In genomic region chr7:116970148-116970910, GRCh38 we compare ENCODE assay signal across 10 cellular contexts. TPM values are rescaled to one million over a fixed set of nuclear protein-coding genes. Genes with fewer than 3 reads are reported as not detected.
A peak's percentile ranks its signal among the peaks of the same experiment; 100 is the strongest.
DNase-seq lines count a peak whose midpoint lies in the region; ATAC-seq and TF ChIP-seq lines count a peak whose summit lies in the region.
"Had no signal": no experiment of that assay in that cellular context is flagged by ENCODE, and none has a peak within 500 bp of the region (broad histone marks: within the 10 kb centered on the region; RNA-seq: fewer than 3 reads in every experiment).

No MANE protein-coding gene starts in this region.

- intact Hi-C loops in left colon (cut with DNase I, micrococcal nuclease): no loop called here

- peak; percentile 34 for DNase-seq in RPMI8226
- no peak for DNase-seq in left colon
- no peak for DNase-seq in NCI-H2029 treated with DMSO at 0.1 percent for 48 hours (lab: John Stamatoyannopoulos, UW)
- no peak for DNase-seq in NCI-H524 treated with DMSO at 0.1 percent for 48 hours (lab: John Stamatoyannopoulos, UW)
- DNase-seq: SHP77; stimulated activated naive CD4-positive, alpha-beta T cell had no signal

- ATAC-seq in GM18511 (IDR thresholded peaks at IDR 0.05; ENCODE audit: unreplicated experiment): peak; percentile 83
- ATAC-seq in GM21381 (IDR thresholded peaks at IDR 0.05; ENCODE audit: unreplicated experiment): peak; percentile 59
- peak; percentile 65 for ATAC-seq in HG03066 (IDR thresholded peaks at IDR 0.05; ENCODE audit: low read depth, unreplicated experiment)
- ATAC-seq in left colon: no peak
- ATAC-seq in SK-N-SH treated with all-trans-retinoic acid at 6 μM for 48 hours: no peak; the same call in none of the 3 replicates

TF ChIP-seq in SK-N-SH treated with all-trans-retinoic acid at 6 μM for 48 hours, 23 proteins besides CTCF, POLR2A, EP300 and RAD21:
- no peak for TF ChIP-seq ZFP3 (CRISPR knock-in tag; IDR thresholded peaks at IDR 0.05)
- TF ChIP-seq PATZ1 (CRISPR knock-in tag; IDR thresholded peaks at IDR 0.05; ENCODE audit: borderline replicate concordance): no peak
- TF ChIP-seq ESRRG (CRISPR knock-in tag; IDR thresholded peaks at IDR 0.05): no peak
- TF ChIP-seq TSHZ2 (CRISPR knock-in tag; IDR thresholded peaks at IDR 0.05): no peak

RNA-seq across cellular contexts. Expression of gene ST7, which starts 17.0 kb away (rescaled TPM):
- 10 to 100 TPM; 12.6 to 13.7 TPM for total RNA-seq in left colon

Comparison
In these comparisons a context has a peak if more than half of its experiments do, and no peak if none do; other contexts are left out.
1. ATAC-seq: peak in GM18511 (single experiment), GM21381 (single experiment) and HG03066 (single experiment); none in left colon (single experiment) and SK-N-SH treated with all-trans-retinoic acid at 6 μM for 48 hours (single experiment).